ENCODE assay signal across 22 cellular contexts in the genomic region with DNA sequence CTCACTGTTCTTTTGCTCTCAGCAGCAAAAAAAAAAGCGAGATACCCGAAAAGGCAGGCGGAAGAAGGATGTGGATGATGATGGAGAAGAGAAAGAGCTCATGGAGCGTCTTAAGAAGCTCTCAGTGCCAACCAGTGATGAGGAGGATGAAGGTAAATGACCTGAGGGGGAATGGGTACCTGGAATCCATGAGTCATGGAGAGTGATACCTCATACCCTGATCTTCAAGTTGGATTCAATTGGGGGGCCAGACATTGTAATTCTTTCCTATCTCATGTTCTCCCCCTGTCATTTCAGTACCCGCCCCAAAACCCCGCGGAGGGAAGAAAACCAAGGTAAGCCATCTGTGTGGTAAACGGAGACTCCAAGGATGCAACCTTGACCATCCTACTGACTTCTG. TPM values are rescaled to one million over a fixed set of nuclear protein-coding genes. Genes with fewer than 3 reads are reported as not detected.
DNase-seq lines count a peak whose midpoint lies in the region; ATAC-seq, FAIRE-seq and TF ChIP-seq lines count a peak whose summit lies in the region.
"Had no signal": no experiment of that assay in that cellular context is flagged by ENCODE, and none has a peak within 500 bp of the region (broad histone marks: within the 10 kb centered on the region; RNA-seq: fewer than 3 reads in every experiment).

No MANE protein-coding gene starts in this region.

- no peaks in the 10 kb centered on the region for H3K27me3 Mint-ChIP-seq in activated CD4-positive, alpha-beta T cell treated with anti-CD3 and anti-CD28 coated beads, Interleukin-2, amount 10 ng/mL, durations not matched to agents 7 days and 5 days
- no peaks in the 10 kb centered on the region for H3K27me3 Mint-ChIP-seq in activated naive CD8-positive, alpha-beta T cell treated with anti-CD3 and anti-CD28 coated beads, Interleukin-2, amount 50 U/mL, for 24 hours
- H3K27me3 Mint-ChIP-seq in stimulated activated naive CD8-positive, alpha-beta T cell treated with anti-CD3 and anti-CD28 coated beads, Interleukin-15, Interleukin-2, amounts not matched to agents 100 ng/mL and 50 ng/mL, for 24 hours, result no peaks in the 10 kb centered on the region

- H3K4me3 Mint-ChIP-seq in activated CD4-positive, alpha-beta T cell treated with anti-CD3 and anti-CD28 coated beads, Interleukin-2, amount 10 ng/mL, durations not matched to agents 7 days and 5 days, result no peak overlapping the region
- no peak overlapping the region for H3K4me3 Mint-ChIP-seq in activated naive CD8-positive, alpha-beta T cell treated with anti-CD3 and anti-CD28 coated beads, Interleukin-2, amount 50 U/mL, for 24 hours
- H3K4me3 Mint-ChIP-seq in stimulated activated naive CD8-positive, alpha-beta T cell treated with anti-CD3 and anti-CD28 coated beads, Interleukin-15, Interleukin-2, amounts not matched to agents 100 ng/mL and 50 ng/mL, for 24 hours, result no peak overlapping the region

- peak overlapping the region; percentile 68 for H3K27ac Mint-ChIP-seq in activated CD4-positive, alpha-beta T cell treated with anti-CD3 and anti-CD28 coated beads, Interleukin-2, amount 10 ng/mL, durations not matched to agents 7 days and 5 days
- peak overlapping the region; percentile 14 to 83 for H3K27ac Mint-ChIP-seq in activated naive CD4-positive, alpha-beta T cell treated with anti-CD3 and anti-CD28 coated beads, Interleukin-2, amount 50 U/mL, for 72 hours
- peak overlapping the region; percentile 82 for H3K27ac Mint-ChIP-seq in activated naive CD8-positive, alpha-beta T cell treated with anti-CD3 and anti-CD28 coated beads, Interleukin-2, amount 50 U/mL, for 24 hours
- H3K27ac Mint-ChIP-seq in stimulated activated naive CD8-positive, alpha-beta T cell treated with anti-CD3 and anti-CD28 coated beads, Interleukin-15, Interleukin-2, amounts not matched to agents 100 ng/mL and 50 ng/mL, for 24 hours, result peak overlapping the region; percentile 70

- peak in 1 of 2 donors; percentile 35 for ATAC-seq in activated naive CD4-positive, alpha-beta T cell treated with anti-CD3 and anti-CD28 coated beads, Interleukin-2, amount 50 U/mL, for 72 hours
- peak; percentile 61 for ATAC-seq in activated naive CD8-positive, alpha-beta T cell treated with anti-CD3 and anti-CD28 coated beads, Interleukin-2, amount 50 U/mL, for 24 hours
- ATAC-seq in omental fat pad (ENCODE audit: low FRiP score), result no peak
- ATAC-seq: HCT116, HepG2 had no signal

- CTCF ChIA-PET in activated CD4-positive, alpha-beta T cell treated with anti-CD3 and anti-CD28 coated beads, Interleukin-2, amount 10 ng/mL, durations not matched to agents 7 days and 5 days (lab: Charles Lee), result interaction anchor here (1.0 to 2.0 kb wide), 9 partner anchors 9 to 153 kb away, joined by 3 to 8 read pairs (median 4); no protein-coding TSS in a partner anchor

- TF ChIP-seq CTCF in omental fat pad (IDR thresholded peaks at IDR 0.05), result no peak
- TF ChIP-seq CTCF in D721Med (IDR thresholded peaks at IDR 0.05; ENCODE audit: insufficient read depth, missing control alignments), result no peak

- H3K9me3 Mint-ChIP-seq in activated CD4-positive, alpha-beta T cell treated with anti-CD3 and anti-CD28 coated beads, Interleukin-2, amount 10 ng/mL, durations not matched to agents 7 days and 5 days, result no peaks in the 10 kb centered on the region
- H3K9me3 Mint-ChIP-seq in activated naive CD4-positive, alpha-beta T cell treated with anti-CD3 and anti-CD28 coated beads, Interleukin-2, amount 50 U/mL, for 72 hours, result no peaks in the 10 kb centered on the region
- H3K9me3 Mint-ChIP-seq in activated naive CD8-positive, alpha-beta T cell treated with anti-CD3 and anti-CD28 coated beads, Interleukin-2, amount 50 U/mL, for 24 hours, result no peaks in the 10 kb centered on the region
- no peaks in the 10 kb centered on the region for H3K9me3 Mint-ChIP-seq in stimulated activated naive CD8-positive, alpha-beta T cell treated with anti-CD3 and anti-CD28 coated beads, Interleukin-15, Interleukin-2, amounts not matched to agents 100 ng/mL and 50 ng/mL, for 24 hours

- POLR2A ChIA-PET in activated CD4-positive, alpha-beta T cell treated with anti-CD3 and anti-CD28 coated beads, Interleukin-2, amount 10 ng/mL, durations not matched to agents 7 days and 5 days (lab: Charles Lee), result no interaction called here

- H3K4me1 Mint-ChIP-seq in activated CD4-positive, alpha-beta T cell treated with anti-CD3 and anti-CD28 coated beads, Interleukin-2, amount 10 ng/mL, durations not matched to agents 7 days and 5 days, result peaks cover 25% of the 10 kb centered on the region
- H3K4me1 Mint-ChIP-seq in activated naive CD8-positive, alpha-beta T cell treated with anti-CD3 and anti-CD28 coated beads, Interleukin-2, amount 50 U/mL, for 24 hours, result peaks cover 43% of the 10 kb centered on the region
- peaks cover 43% of the 10 kb centered on the region for H3K4me1 Mint-ChIP-seq in stimulated activated naive CD8-positive, alpha-beta T cell treated with anti-CD3 and anti-CD28 coated beads, Interleukin-15, Interleukin-2, amounts not matched to agents 100 ng/mL and 50 ng/mL, for 24 hours (ENCODE audit: low read depth)

- FAIRE-seq in D721Med (lab: Jason Lieb, UNC), result no peak
- FAIRE-seq: GM19239, HepG2 had no signal

- no peak for DNase-seq in activated CD4-positive, alpha-beta T cell treated with anti-CD3 and anti-CD28 coated beads, Interleukin-2, amount 10 ng/mL, durations not matched to agents 7 days and 5 days
- DNase-seq in activated CD4-positive, alpha-beta T cell treated with anti-CD3 and anti-CD28 coated beads, Interleukin-2, amount 50 U/mL, for 48 hours, result no peak
- no peak for DNase-seq in activated naive CD4-positive, alpha-beta T cell treated with anti-CD3 and anti-CD28 coated beads, Interleukin-2, amount 50 U/mL, for 72 hours (ENCODE audit: low spot score in 2 of 2)
- DNase-seq in activated naive CD4-positive, alpha-beta T cell treated with anti-CD3 and anti-CD28 coated beads, Interleukin-2, amount 50 U/mL, for 16 hours, result no peak
- DNase-seq in activated naive CD8-positive, alpha-beta T cell treated with anti-CD3 and anti-CD28 coated beads, Interleukin-2, amount 50 U/mL, for 24 hours, result no peak
- DNase-seq in omental fat pad (ENCODE audit: low spot score), result no peak
- DNase-seq in D721Med (ENCODE audit: insufficient read length, low spot score), result no peak
- DNase-seq: 8988T, ACHN, Karpas-422, NCI-H1092, NCI-H1417 treated with DMSO at 0.1 percent for 48 hours, NCI-H1694 treated with DMSO at 0.1 percent for 48 hours, NCI-H2081, NCI-H2227 treated with DMSO at 0.1 percent for 48 hours, NCI-H526 treated with DMSO at 0.1 percent for 48 hours, RPMI8226, SHP77 had no signal

- H3K36me3 Mint-ChIP-seq in activated CD4-positive, alpha-beta T cell treated with anti-CD3 and anti-CD28 coated beads, Interleukin-2, amount 10 ng/mL, durations not matched to agents 7 days and 5 days (ENCODE audit: low read depth), result peaks cover 61% of the 10 kb centered on the region
- peaks cover 36 to 52% of the 10 kb centered on the region in 2 donors for H3K36me3 Mint-ChIP-seq in activated naive CD4-positive, alpha-beta T cell treated with anti-CD3 and anti-CD28 coated beads, Interleukin-2, amount 50 U/mL, for 72 hours
- peaks cover 71% of the 10 kb centered on the region for H3K36me3 Mint-ChIP-seq in activated naive CD8-positive, alpha-beta T cell treated with anti-CD3 and anti-CD28 coated beads, Interleukin-2, amount 50 U/mL, for 24 hours (ENCODE audit: low read depth)
- peaks cover 78% of the 10 kb centered on the region for H3K36me3 Mint-ChIP-seq in stimulated activated naive CD8-positive, alpha-beta T cell treated with anti-CD3 and anti-CD28 coated beads, Interleukin-15, Interleukin-2, amounts not matched to agents 100 ng/mL and 50 ng/mL, for 24 hours (ENCODE audit: low read depth)

RNA-seq across cellular contexts. Expression of gene ABCF1, which starts 6.8 kb away (rescaled TPM):
- 10 to 100 TPM; 72.2 to 78.0 TPM for total RNA-seq in activated CD4-positive, alpha-beta T cell treated with anti-CD3 and anti-CD28 coated beads, Interleukin-2, amount 10 ng/mL, durations not matched to agents 7 days and 5 days
- 10 to 100 TPM; 84.7 to 91.3 TPM for total RNA-seq in activated naive CD4-positive, alpha-beta T cell treated with anti-CD3 and anti-CD28 coated beads, Interleukin-2, amount 50 U/mL, for 72 hours
- total RNA-seq in omental fat pad, result 10 to 100 TPM; 34.4 to 86.0 (median 51.1) TPM

RNA-seq across cellular contexts. Expression of gene PRR3, which starts 21.0 kb away (rescaled TPM):
- total RNA-seq in activated CD4-positive, alpha-beta T cell treated with anti-CD3 and anti-CD28 coated beads, Interleukin-2, amount 10 ng/mL, durations not matched to agents 7 days and 5 days, result 10 to 100 TPM; 16.0 to 22.2 TPM
- 10 to 100 TPM; 19.8 to 27.4 TPM for total RNA-seq in activated naive CD4-positive, alpha-beta T cell treated with anti-CD3 and anti-CD28 coated beads, Interleukin-2, amount 50 U/mL, for 72 hours
- 10 to 100 TPM in 1 of 4 donors, 1 to 10 TPM in 3; 5.0 to 10.4 (median 7.5) TPM for total RNA-seq in omental fat pad

RNA-seq across cellular contexts. Expression of gene GNL1, which starts 21.8 kb away (rescaled TPM):
- 10 to 100 TPM; 51.5 to 59.9 TPM for total RNA-seq in activated CD4-positive, alpha-beta T cell treated with anti-CD3 and anti-CD28 coated beads, Interleukin-2, amount 10 ng/mL, durations not matched to agents 7 days and 5 days
- total RNA-seq in activated naive CD4-positive, alpha-beta T cell treated with anti-CD3 and anti-CD28 coated beads, Interleukin-2, amount 50 U/mL, for 72 hours, result 100 to 1,000 TPM; 107 to 139 TPM
- total RNA-seq in omental fat pad, result 10 to 100 TPM; 40.1 to 50.6 (median 43.7) TPM

RNA-seq across cellular contexts. Expression of gene PPP1R10, which starts 39.0 kb away (rescaled TPM):
- 100 to 1,000 TPM in 1 of 2 experiments, 10 to 100 TPM in 1; 99.1 to 117 TPM for total RNA-seq in activated CD4-positive, alpha-beta T cell treated with anti-CD3 and anti-CD28 coated beads, Interleukin-2, amount 10 ng/mL, durations not matched to agents 7 days and 5 days
- 10 to 100 TPM; 92.1 to 96.8 TPM for total RNA-seq in activated naive CD4-positive, alpha-beta T cell treated with anti-CD3 and anti-CD28 coated beads, Interleukin-2, amount 50 U/mL, for 72 hours
- 10 to 100 TPM; 26.3 to 89.4 (median 42.0) TPM for total RNA-seq in omental fat pad

RNA-seq across cellular contexts. Expression of gene MRPS18B, which starts 39.6 kb away (rescaled TPM):
- total RNA-seq in activated CD4-positive, alpha-beta T cell treated with anti-CD3 and anti-CD28 coated beads, Interleukin-2, amount 10 ng/mL, durations not matched to agents 7 days and 5 days, result 10 to 100 TPM; 41.4 to 44.4 TPM
- total RNA-seq in activated naive CD4-positive, alpha-beta T cell treated with anti-CD3 and anti-CD28 coated beads, Interleukin-2, amount 50 U/mL, for 72 hours, result 100 to 1,000 TPM in 1 of 2 donors, 10 to 100 TPM in 1; 99.8 to 100 TPM
- total RNA-seq in omental fat pad, result 10 to 100 TPM; 35.7 to 67.4 (median 43.0) TPM
